ENCODE assay signal across 21 cellular contexts in genomic region chr1:185062710-185063370, GRCh38. TPM values are rescaled to one million over a fixed set of nuclear protein-coding genes. Genes with fewer than 3 reads are reported as not detected.
DNase-seq lines count a peak whose midpoint lies in the region; ATAC-seq and TF ChIP-seq lines count a peak whose summit lies in the region.
"Had no signal": no experiment of that assay in that cellular context is flagged by ENCODE, and none has a peak within 500 bp of the region (broad histone marks: within the 10 kb centered on the region; RNA-seq: fewer than 3 reads in every experiment).

No MANE protein-coding gene starts in this region.

- TF ChIP-seq POLR2A in Peyer's patch (IDR thresholded peaks at IDR 0.05) = no peak

- no peak overlapping the region for H3K4me3 ChIP-seq in Peyer's patch
- H3K4me3 ChIP-seq: dorsolateral prefrontal cortex, HAP-1, hepatocyte, ovary, upper lobe of right lung had no signal

- H3K27ac ChIP-seq in VCaP = peak overlapping the region; percentile 45; the same call in 1 of the 2 replicates
- H3K27ac ChIP-seq in Peyer's patch = no peak overlapping the region
- H3K27ac ChIP-seq: dorsolateral prefrontal cortex, hepatocyte, ovary, upper lobe of right lung had no signal

- no peaks in the 10 kb centered on the region for H3K9me3 ChIP-seq in Peyer's patch
- H3K9me3 ChIP-seq: HAP-1, ovary, SK-N-SH, upper lobe of right lung had no signal

- no peaks in the 10 kb centered on the region for H3K27me3 ChIP-seq in Peyer's patch
- H3K27me3 ChIP-seq: dorsolateral prefrontal cortex, hepatocyte, ovary, upper lobe of right lung had no signal

- H3K4me1 ChIP-seq in Peyer's patch = no peaks in the 10 kb centered on the region

- peak; percentile 44 for ATAC-seq in HG02610 (IDR thresholded peaks at IDR 0.05; ENCODE audit: unreplicated experiment)
- ATAC-seq in naive B cell (ENCODE audit: low read depth in 2 of 2) = peak; percentile 71 to 79
- ATAC-seq: esophagus mucosa, PC-3, upper lobe of right lung had no signal

- peak overlapping the region in 3 of 6 donors; percentile 0 to 91 (median 19) for H3K27ac Mint-ChIP-seq in naive B cell

- H3K4me3 Mint-ChIP-seq in naive B cell = no peak overlapping the region
- H3K4me3 Mint-ChIP-seq: CD8-positive, alpha-beta memory T cell had no signal

- H3K9me3 Mint-ChIP-seq in naive B cell = peaks cover 0 to 4% (median 0%) of the 10 kb centered on the region in 7 donors
- H3K9me3 Mint-ChIP-seq: CD8-positive, alpha-beta memory T cell had no signal

- peak; percentile 49 for DNase-seq in SIG-M5 treated with dmso at 0.1 percent for 504 hours (lab: John Stamatoyannopoulos, UW; ENCODE audit: unreplicated experiment)
- DNase-seq in SIG-M5 (lab: John Stamatoyannopoulos, UW) = no peak
- no peak for DNase-seq in naive B cell
- DNase-seq in Peyer's patch = no peak
- no peak for DNase-seq in NCI-H510A treated with DMSO at 0.1 percent for 48 hours (lab: John Stamatoyannopoulos, UW)
- DNase-seq in stimulated activated CD4-positive, alpha-beta T cell treated with anti-CD3 and anti-CD28 coated beads, Interleukin-4, amount 100 ng/mL, for 24 hours = no peak
- DNase-seq: 8988T; CD8-positive, alpha-beta memory T cell; dorsolateral prefrontal cortex; EL; KG1; NCI-H446 treated with DMSO at 0.1 percent for 48 hours; ovary; PC-3; SK-N-SH; upper lobe of right lung had no signal

- H3K36me3 ChIP-seq in Peyer's patch = no peaks in the 10 kb centered on the region
- H3K36me3 ChIP-seq: HAP-1, ovary, upper lobe of right lung had no signal

- no peaks in the 10 kb centered on the region for H3K27me3 Mint-ChIP-seq in naive B cell
- H3K27me3 Mint-ChIP-seq: CD8-positive, alpha-beta memory T cell had no signal

- peaks cover 5 to 12% of the 10 kb centered on the region in 2 donors for H3K36me3 Mint-ChIP-seq in naive B cell

- TF ChIP-seq CTCF in VCaP (conservative IDR thresholded peaks at IDR 0.05) (no peak), Peyer's patch (IDR thresholded peaks at IDR 0.05) (no peak)

- peaks cover 65 to 80% (median 76%) of the 10 kb centered on the region in 3 donors for H3K4me1 Mint-ChIP-seq in naive B cell

RNA-seq across cellular contexts. Expression of gene RNF2, which starts 17.5 kb away (rescaled TPM):
- 10 to 100 TPM in 5 of 6 donors, 1 to 10 TPM in 1; 9.5 to 42.4 (median 27.0) TPM for polyA plus RNA-seq in naive B cell (ENCODE audit: low read depth in 6 of 6)
- total RNA-seq in Peyer's patch = 10 to 100 TPM in 2 of 4 donors, 1 to 10 TPM in 2; 5.1 to 14.0 (median 10.6) TPM
